In the genomic region with DNA sequence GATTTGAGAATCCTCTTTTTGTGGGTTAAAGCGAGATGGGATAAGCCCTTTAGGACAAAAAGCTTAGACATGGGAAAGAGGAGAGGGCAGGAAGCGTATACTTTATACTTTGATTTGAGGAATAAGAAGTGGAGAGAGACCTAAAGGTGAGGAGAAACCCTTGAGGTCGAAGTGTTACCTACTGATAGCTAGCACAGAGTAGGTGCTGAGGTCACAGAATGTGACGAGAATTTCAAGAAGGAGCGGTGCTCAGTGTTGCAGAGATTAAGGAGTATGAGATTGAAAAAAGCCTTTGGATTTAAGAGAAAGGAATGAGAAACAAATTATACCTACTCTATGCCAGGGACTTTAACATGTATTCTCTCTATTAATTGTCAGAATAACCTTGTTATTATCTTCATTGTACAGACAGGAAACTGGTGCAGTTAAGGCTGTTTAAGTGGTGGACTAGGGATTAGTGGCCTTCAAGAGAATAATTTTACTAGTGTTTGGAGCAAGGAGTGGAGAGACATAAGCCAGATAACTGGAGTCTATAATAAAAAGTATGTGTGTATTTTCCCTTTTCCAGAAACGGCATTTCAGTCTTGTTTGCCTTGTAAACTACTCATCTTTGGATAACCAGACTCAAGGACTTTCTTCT, we compare ENCODE assay signal across 14 cellular contexts. TPM values are rescaled to one million over a fixed set of nuclear protein-coding genes. Genes with fewer than 3 reads are reported as not detected.
A peak's percentile ranks its signal among the peaks of the same experiment; 100 is the strongest.
DNase-seq lines count a peak whose midpoint lies in the region; ATAC-seq and TF ChIP-seq lines count a peak whose summit lies in the region.
"Had no signal": no experiment of that assay in that cellular context is flagged by ENCODE, and none has a peak within 500 bp of the region (broad histone marks: within the 10 kb centered on the region; RNA-seq: fewer than 3 reads in every experiment).

No MANE protein-coding gene starts in this region.

- H3K9me3 ChIP-seq in heart left ventricle (no peaks in the 10 kb centered on the region), right lobe of liver (no peaks in the 10 kb centered on the region), upper lobe of left lung (no peaks in the 10 kb centered on the region)
- H3K9me3 ChIP-seq: BE2C had no signal

- TF ChIP-seq POLR2A in heart left ventricle (IDR thresholded peaks at IDR 0.05) (no peak), right lobe of liver (IDR thresholded peaks at IDR 0.05) (no peak), upper lobe of left lung (IDR thresholded peaks at IDR 0.05) (no peak)

- H3K36me3 ChIP-seq in heart left ventricle (peaks cover 0 to 10% (median 0%) of the 10 kb centered on the region in 9 donors), right lobe of liver (no peaks in the 10 kb centered on the region), upper lobe of left lung (no peaks in the 10 kb centered on the region)

- peak overlapping the region; percentile 17 to 78 (median 62) for H3K27ac ChIP-seq in heart left ventricle
- peak overlapping the region; percentile 5 to 42 (median 36) for H3K27ac ChIP-seq in right lobe of liver
- H3K27ac ChIP-seq in upper lobe of left lung = peak overlapping the region; percentile 24 to 82 (median 58)
- H3K27ac ChIP-seq: RWPE1 had no signal

- in situ Hi-C loops in ACHN (cut with HindIII; ENCODE audit: low pct_ligation_motif_present, low pct_unique_long_range_greater_than_20kb, low sequenced_read_pairs) = no loop called here

- no peak overlapping the region for H3K4me3 ChIP-seq in heart left ventricle
- H3K4me3 ChIP-seq in right lobe of liver = no peak overlapping the region
- H3K4me3 ChIP-seq in upper lobe of left lung = no peak overlapping the region
- H3K4me3 ChIP-seq: skin epidermis had no signal

- WGBS in heart left ventricle, 4 donors = 64 to 70% (median 68%) methylated on average over 6 of the region's 6 CpGs
- 75% methylated on average over 6 of the region's 6 CpGs for WGBS in right lobe of liver (ENCODE audit: insufficient coverage, low coverage, low lambda C conversion rate, missing lambda C conversion rate)
- 81 to 84% methylated on average over 6 of the region's 6 CpGs for WGBS in upper lobe of left lung, 2 donors

- H3K27ac Mint-ChIP-seq in activated naive CD4-positive, alpha-beta T cell treated with anti-CD3 and anti-CD28 coated beads, Interleukin-2, amount 50 U/mL, for 72 hours = peak overlapping the region; percentile 18 to 48

- H3K4me1 ChIP-seq in heart left ventricle (peaks cover 9 to 96% (median 88%) of the 10 kb centered on the region in 12 donors), right lobe of liver (peaks cover 0 to 4% (median under 1%) of the 10 kb centered on the region in 4 donors), upper lobe of left lung (peaks cover 67 to 93% (median 76%) of the 10 kb centered on the region in 4 donors)

- no peak for TF ChIP-seq EP300 in upper lobe of left lung (IDR thresholded peaks at IDR 0.05)

- DNase-seq in heart left ventricle (no peak), Right ventricle myocardium superior (no peak), right lobe of liver (no peak), upper lobe of left lung (no peak), HuH-7.5 (ENCODE audit: low spot score) (no peak), ACHN (no peak)
- no peak for DNase-seq in activated naive CD4-positive, alpha-beta T cell treated with anti-CD3 and anti-CD28 coated beads, Interleukin-2, amount 50 U/mL, for 72 hours (ENCODE audit: low spot score in 2 of 2)
- no peak for DNase-seq in activated effector memory CD4-positive, alpha-beta T cell treated with Interleukin-2 at 50 U/mL for 16 hours
- DNase-seq: BE2C, DND-41, substantia nigra, T-helper 9 cell had no signal

- TF ChIP-seq CTCF in heart left ventricle (IDR thresholded peaks at IDR 0.05) (no peak), right lobe of liver (IDR thresholded peaks at IDR 0.05) (no peak), upper lobe of left lung (IDR thresholded peaks at IDR 0.05) (no peak)

- H3K27me3 ChIP-seq in heart left ventricle (no peaks in the 10 kb centered on the region), right lobe of liver (no peaks in the 10 kb centered on the region), upper lobe of left lung (no peaks in the 10 kb centered on the region)
- H3K27me3 ChIP-seq: BE2C had no signal

- no peak for ATAC-seq in heart left ventricle
- no peak for ATAC-seq in Right ventricle myocardium superior (ENCODE audit: poor library complexity)
- ATAC-seq in activated naive CD4-positive, alpha-beta T cell treated with anti-CD3 and anti-CD28 coated beads, Interleukin-2, amount 50 U/mL, for 72 hours = no peak
- ATAC-seq in right lobe of liver = peak in 1 of 4 donors; percentile 26
- ATAC-seq in upper lobe of left lung (ENCODE audit: low FRiP score in 2 of 2) = no peak

- peaks cover 7 to 13% of the 10 kb centered on the region in 2 donors for H3K36me3 Mint-ChIP-seq in activated naive CD4-positive, alpha-beta T cell treated with anti-CD3 and anti-CD28 coated beads, Interleukin-2, amount 50 U/mL, for 72 hours

- H3K9me3 Mint-ChIP-seq in activated naive CD4-positive, alpha-beta T cell treated with anti-CD3 and anti-CD28 coated beads, Interleukin-2, amount 50 U/mL, for 72 hours = no peaks in the 10 kb centered on the region

- intact Hi-C loops in heart left ventricle (cut with DNase I) = no loop called here
- intact Hi-C loops in Right ventricle myocardium superior (cut with DNase I) = no loop called here
- intact Hi-C loops in right lobe of liver (cut with DNase I) = no loop called here

RNA-seq across cellular contexts. Expression of a gene that starts 8.8 kb away (rescaled TPM):
- total RNA-seq in heart left ventricle = 100 to 1,000 TPM; 114 to 483 (median 332) TPM
- polyA plus RNA-seq in heart left ventricle = 100 to 1,000 TPM in 1 of 2 donors, 10 to 100 TPM in 1; 37.4 to 178 TPM
- total RNA-seq in Right ventricle myocardium superior = 344 TPM
- total RNA-seq in activated naive CD4-positive, alpha-beta T cell treated with anti-CD3 and anti-CD28 coated beads, Interleukin-2, amount 50 U/mL, for 72 hours = 100 to 1,000 TPM in 1 of 2 donors, 10 to 100 TPM in 1; 97.3 to 148 TPM
- 100 to 1,000 TPM in 3 of 6 experiments, 10 to 100 TPM in 3; 48.8 to 114 (median 89.8) TPM for total RNA-seq in right lobe of liver
- 100 to 1,000 TPM in 4 of 6 donors, 10 to 100 TPM in 2; 45.1 to 260 (median 168) TPM for total RNA-seq in upper lobe of left lung
